In the genomic region with DNA sequence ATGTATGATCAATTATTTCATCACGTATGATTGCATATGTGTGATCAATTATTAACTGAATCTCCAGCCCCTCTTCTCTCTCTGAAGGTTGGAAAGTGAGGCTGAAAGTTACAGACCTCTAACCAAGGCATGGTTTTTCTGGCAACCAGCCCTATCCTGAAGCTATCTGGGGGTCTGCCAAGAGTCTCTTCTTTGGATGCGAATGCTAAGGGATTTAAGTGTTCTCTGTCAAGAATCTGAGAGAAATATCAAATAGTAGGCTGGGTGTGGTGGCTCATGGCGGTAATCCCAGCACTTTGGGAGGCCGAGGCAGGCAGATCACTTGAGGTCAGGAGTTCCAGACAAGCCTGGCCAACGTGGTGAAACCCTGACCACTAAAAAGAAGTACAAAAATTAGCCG, we compare ENCODE assay signal across 14 cellular contexts. TPM values are rescaled to one million over a fixed set of nuclear protein-coding genes. Genes with fewer than 3 reads are reported as not detected.
A peak's percentile ranks its signal among the peaks of the same experiment; 100 is the strongest.
DNase-seq lines count a peak whose midpoint lies in the region; ATAC-seq and TF ChIP-seq lines count a peak whose summit lies in the region.
"Had no signal": no experiment of that assay in that cellular context is flagged by ENCODE, and none has a peak within 500 bp of the region (broad histone marks: within the 10 kb centered on the region; RNA-seq: fewer than 3 reads in every experiment).

No MANE protein-coding gene starts in this region.

- peaks cover 77% of the 10 kb centered on the region for H3K4me1 Mint-ChIP-seq in activated naive CD8-positive, alpha-beta T cell (ENCODE audit: low read depth)
- peaks cover 64% of the 10 kb centered on the region for H3K4me1 Mint-ChIP-seq in activated naive CD8-positive, alpha-beta T cell treated with anti-CD3 and anti-CD28 coated beads, Interleukin-2, amount 50 U/mL, for 24 hours
- H3K4me1 Mint-ChIP-seq in stimulated activated memory B cell treated with anti-CD40 and anti-IgM and Interleukin-4, amounts not matched to agents 10 μg/mL and 1 μg/mL and 100 μg/mL, for 72 hours, result peaks cover 37% of the 10 kb centered on the region

- peaks cover 4% of the 10 kb centered on the region for H3K9me3 Mint-ChIP-seq in activated naive CD8-positive, alpha-beta T cell (ENCODE audit: low read depth)
- no peaks in the 10 kb centered on the region for H3K9me3 Mint-ChIP-seq in activated naive CD8-positive, alpha-beta T cell treated with anti-CD3 and anti-CD28 coated beads, Interleukin-2, amount 50 U/mL, for 24 hours
- no peaks in the 10 kb centered on the region for H3K9me3 Mint-ChIP-seq in stimulated activated memory B cell treated with anti-CD40 and anti-IgM and Interleukin-4, amounts not matched to agents 10 μg/mL and 1 μg/mL and 100 μg/mL, for 72 hours

- H3K36me3 Mint-ChIP-seq in activated naive CD8-positive, alpha-beta T cell, result peaks cover 6% of the 10 kb centered on the region
- peaks cover 35% of the 10 kb centered on the region for H3K36me3 Mint-ChIP-seq in activated naive CD8-positive, alpha-beta T cell treated with anti-CD3 and anti-CD28 coated beads, Interleukin-2, amount 50 U/mL, for 24 hours (ENCODE audit: low read depth)
- H3K36me3 Mint-ChIP-seq in stimulated activated memory B cell treated with anti-CD40 and anti-IgM and Interleukin-4, amounts not matched to agents 10 μg/mL and 1 μg/mL and 100 μg/mL, for 72 hours, result peaks cover 40% of the 10 kb centered on the region

- peaks cover 0 to 10% (median 2%) of the 10 kb centered on the region in 4 donors for H3K36me3 ChIP-seq in transverse colon

- WGBS in transverse colon (ENCODE audit: low coverage in 1 of 2), 2 donors, result 45 to 70% methylated on average over 4 to 6 of the region's 6 CpGs

- peak overlapping the region in 2 of 4 donors; percentile 25 to 41 for H3K27ac ChIP-seq in transverse colon
- H3K27ac ChIP-seq: epithelial cell of prostate had no signal

- no peak for TF ChIP-seq CTCF in transverse colon (IDR thresholded peaks at IDR 0.05)

- TF ChIP-seq POLR2A in transverse colon (IDR thresholded peaks at IDR 0.05), result no peak

- no peaks in the 10 kb centered on the region for H3K27me3 ChIP-seq in transverse colon

- H3K27me3 Mint-ChIP-seq in activated naive CD8-positive, alpha-beta T cell, result no peaks in the 10 kb centered on the region
- no peaks in the 10 kb centered on the region for H3K27me3 Mint-ChIP-seq in activated naive CD8-positive, alpha-beta T cell treated with anti-CD3 and anti-CD28 coated beads, Interleukin-2, amount 50 U/mL, for 24 hours
- no peaks in the 10 kb centered on the region for H3K27me3 Mint-ChIP-seq in stimulated activated memory B cell treated with anti-CD40 and anti-IgM and Interleukin-4, amounts not matched to agents 10 μg/mL and 1 μg/mL and 100 μg/mL, for 72 hours

- H3K9me3 ChIP-seq in transverse colon, result peaks cover 0 to 4% of the 10 kb centered on the region in 2 donors

- no peak overlapping the region for H3K4me3 Mint-ChIP-seq in activated naive CD8-positive, alpha-beta T cell
- no peak overlapping the region for H3K4me3 Mint-ChIP-seq in activated naive CD8-positive, alpha-beta T cell treated with anti-CD3 and anti-CD28 coated beads, Interleukin-2, amount 50 U/mL, for 24 hours
- no peak overlapping the region for H3K4me3 Mint-ChIP-seq in stimulated activated memory B cell treated with anti-CD40 and anti-IgM and Interleukin-4, amounts not matched to agents 10 μg/mL and 1 μg/mL and 100 μg/mL, for 72 hours

- in situ Hi-C loops in transverse colon (cut with MboI; ENCODE audit: low pct_ligation_motif_present in 1 of 4, low pct_unique_long_range_greater_than_20kb in 1 of 4, low sequenced_read_pairs in 3 of 4), result no loop called here

- H3K27ac Mint-ChIP-seq in activated naive CD8-positive, alpha-beta T cell, result peak overlapping the region; percentile 72
- no peak overlapping the region for H3K27ac Mint-ChIP-seq in activated naive CD8-positive, alpha-beta T cell treated with anti-CD3 and anti-CD28 coated beads, Interleukin-2, amount 50 U/mL, for 24 hours
- H3K27ac Mint-ChIP-seq in stimulated activated memory B cell treated with anti-CD40 and anti-IgM and Interleukin-4, amounts not matched to agents 10 μg/mL and 1 μg/mL and 100 μg/mL, for 72 hours, result peak overlapping the region; percentile 32

- no peak for TF ChIP-seq EP300 in transverse colon (IDR thresholded peaks at IDR 0.05; ENCODE audit: low read depth)

- intact Hi-C loops in left cardiac atrium (cut with DNase I) (loop anchor here in 1 of 2 donors (5.0 kb wide), 1 partner anchor 39 kb away; no protein-coding TSS in a partner anchor), transverse colon (cut with DNase I; ENCODE audit: low total_unique reads) (no loop called here)

- no peak for DNase-seq in activated naive CD8-positive, alpha-beta T cell treated with anti-CD3 and anti-CD28 coated beads, Interleukin-2, amount 50 U/mL, for 24 hours
- DNase-seq in astrocyte of the hippocampus (ENCODE audit: low read depth, low spot score) (peak; percentile 52), left cardiac atrium (no peak), transverse colon (no peak)
- DNase-seq: activated effector memory CD4-positive, alpha-beta T cell treated with anti-CD3 and anti-CD28 coated beads, Interleukin-2, amount 50 U/mL, for 16 hours; central memory CD4-positive, alpha-beta T cell; NCI-H1436; NCI-H526; RPMI8226 had no signal

- ATAC-seq in activated naive CD8-positive, alpha-beta T cell treated with anti-CD3 and anti-CD28 coated beads, Interleukin-2, amount 50 U/mL, for 24 hours, result no peak
- ATAC-seq in left cardiac atrium (peak; percentile 13 to 33), HG03039 (IDR thresholded peaks at IDR 0.05; ENCODE audit: unreplicated experiment) (no peak), HG03378 (IDR thresholded peaks at IDR 0.05; ENCODE audit: unreplicated experiment) (no peak)
- ATAC-seq in stimulated activated memory B cell treated with anti-CD40 and anti-IgM and Interleukin-4, amounts not matched to agents 10 μg/mL and 1 μg/mL and 100 μg/mL, for 72 hours, result no peak

- peaks cover 0 to 55% (median 15%) of the 10 kb centered on the region in 4 donors for H3K4me1 ChIP-seq in transverse colon

- H3K4me3 ChIP-seq in transverse colon, result no peak overlapping the region

RNA-seq across cellular contexts. Expression of a gene that starts 8.1 kb away (rescaled TPM):
- total RNA-seq in left cardiac atrium (10 to 100 TPM; 26.5 to 35.9 TPM), transverse colon (100 to 1,000 TPM in 3 of 4 donors, 10 to 100 TPM in 1; 96.3 to 172 (median 133) TPM)

RNA-seq across cellular contexts. Expression of a gene that starts 17.9 kb away (rescaled TPM):
- 10 to 100 TPM; 13.4 to 14.1 TPM for total RNA-seq in left cardiac atrium
- 10 to 100 TPM in 3 of 4 donors, 1 to 10 TPM in 1; 3.4 to 23.9 (median 15.8) TPM for total RNA-seq in transverse colon

RNA-seq across cellular contexts. Expression of a gene that starts 26.8 kb away (rescaled TPM):
- total RNA-seq in left cardiac atrium (10 to 100 TPM; 24.4 to 29.8 TPM), transverse colon (10 to 100 TPM; 22.7 to 66.3 (median 32.1) TPM)

RNA-seq across cellular contexts. Expression of a gene that starts 44.9 kb away (rescaled TPM):
- 100 to 1,000 TPM in 1 of 2 donors, 10 to 100 TPM in 1; 68.5 to 108 TPM for total RNA-seq in left cardiac atrium
- total RNA-seq in transverse colon, result 10 to 100 TPM in 3 of 4 donors, 1 to 10 TPM in 1; 10.0 to 44.1 (median 19.7) TPM

Comparison
In these comparisons a context has a peak if more than half of its experiments do, and no peak if none do; other contexts are left out.
1. ATAC-seq: peak in left cardiac atrium (2 of 2); none in activated naive CD8-positive, alpha-beta T cell treated with anti-CD3 and anti-CD28 coated beads, Interleukin-2, amount 50 U/mL, for 24 hours (single experiment), stimulated activated memory B cell treated with anti-CD40 and anti-IgM and Interleukin-4, amounts not matched to agents 10 μg/mL and 1 μg/mL and 100 μg/mL, for 72 hours (single experiment), HG03039 (single experiment) and HG03378 (single experiment).